In the genomic region with DNA sequence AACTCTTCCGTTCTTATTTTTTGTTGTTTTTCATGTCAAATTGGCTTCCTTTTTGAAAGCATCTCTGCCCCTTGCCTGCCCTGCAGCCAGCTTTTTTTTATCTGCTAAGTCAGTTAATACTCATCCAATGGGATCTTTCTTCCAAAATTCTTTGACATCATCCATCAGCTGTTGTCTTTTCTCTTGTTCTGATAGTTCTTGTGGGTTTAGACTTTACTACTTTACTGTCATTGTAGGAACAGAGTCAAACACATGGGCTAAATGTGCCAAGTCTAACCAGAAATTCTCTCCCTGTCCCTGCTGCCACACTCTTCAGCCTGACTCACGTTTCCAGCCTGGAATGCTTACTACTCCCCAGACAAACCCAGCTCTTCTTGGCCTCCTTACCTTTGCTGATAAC, we compare ENCODE assay signal across 23 cellular contexts. TPM values are rescaled to one million over a fixed set of nuclear protein-coding genes. Genes with fewer than 3 reads are reported as not detected.
DNase-seq lines count a peak whose midpoint lies in the region; ATAC-seq, FAIRE-seq and TF ChIP-seq lines count a peak whose summit lies in the region.
"Had no signal": no experiment of that assay in that cellular context is flagged by ENCODE, and none has a peak within 500 bp of the region (broad histone marks: within the 10 kb centered on the region; RNA-seq: fewer than 3 reads in every experiment).

No MANE protein-coding gene starts in this region.

- H3K27me3 ChIP-seq in foreskin keratinocyte (peaks cover 23% of the 10 kb centered on the region), trophoblast cell (ENCODE audit: insufficient read depth, low read length) (no peaks in the 10 kb centered on the region)
- H3K27me3 ChIP-seq: BE2C had no signal

- no peak overlapping the region for H3K23ac ChIP-seq in trophoblast cell (ENCODE audit: low read length)

- H4K12ac ChIP-seq in trophoblast cell (ENCODE audit: low read depth, low read length): no peak overlapping the region

- 100% methylated on average over 1 of the region's 2 CpGs for WGBS in trophoblast cell (ENCODE audit: extremely low coverage, insufficient coverage, insufficient read length)

- no peak overlapping the region for H2BK5ac ChIP-seq in trophoblast cell (ENCODE audit: low read depth, low read length, poor library complexity)

- H2AFZ ChIP-seq in trophoblast cell (ENCODE audit: insufficient read depth, low read length, poor library complexity): no peak overlapping the region

- H3K4me1 ChIP-seq in foreskin keratinocyte (no peaks in the 10 kb centered on the region), trophoblast cell (ENCODE audit: control insufficient read depth in 1 of 2, insufficient read depth in 2 of 2, low read length in 2 of 2) (peaks cover 3 to 4% of the 10 kb centered on the region in 2 experiments)

- ATAC-seq in foreskin keratinocyte: peak; percentile 18
- no peak for ATAC-seq in GM19035 (IDR thresholded peaks at IDR 0.05; ENCODE audit: unreplicated experiment)
- ATAC-seq: GM12878, K562, PC-3 had no signal

- H3K4me2 ChIP-seq in trophoblast cell (ENCODE audit: low read length): no peak overlapping the region
- H3K4me2 ChIP-seq: SK-N-SH had no signal

- FAIRE-seq in GM12892 (lab: Jason Lieb, UNC): peak; percentile 14
- FAIRE-seq: GM12878, K562 had no signal

- TF ChIP-seq CTCF in foreskin keratinocyte (conservative IDR thresholded peaks at IDR 0.05): no peak

- no peaks in the 10 kb centered on the region for H3K79me1 ChIP-seq in trophoblast cell (ENCODE audit: low read length)

- no peak for TF ChIP-seq POLR2A in GM12892 (IDR thresholded peaks at IDR 0.05; ENCODE audit: low read depth, low read length)

- H3K36me3 ChIP-seq in trophoblast cell (ENCODE audit: control insufficient read depth in 1 of 2, insufficient read depth in 2 of 2, low read length in 2 of 2): no peaks in the 10 kb centered on the region
- H3K36me3 ChIP-seq: BE2C had no signal

- H3K4me3 ChIP-seq in trophoblast cell (ENCODE audit: low read depth, low read length): no peak overlapping the region
- H3K4me3 ChIP-seq: GM12878, K562 had no signal

- H3K79me2 ChIP-seq in trophoblast cell (ENCODE audit: control insufficient read depth, insufficient read depth, low read length, poor library complexity): no peaks in the 10 kb centered on the region

- no peak overlapping the region for H3K27ac ChIP-seq in foreskin keratinocyte
- no peak overlapping the region for H3K27ac ChIP-seq in trophoblast cell (ENCODE audit: low read depth, low read length)

- no peak overlapping the region for H2AK5ac ChIP-seq in trophoblast cell (ENCODE audit: low read length)

- H2BK12ac ChIP-seq in trophoblast cell (ENCODE audit: low read length): no peak overlapping the region

- H3K14ac ChIP-seq in trophoblast cell (ENCODE audit: low read length): no peak overlapping the region

- H3K4ac ChIP-seq in trophoblast cell (ENCODE audit: low read depth, low read length): no peak overlapping the region

- H4K91ac ChIP-seq in trophoblast cell (ENCODE audit: low read depth, low read length): no peak overlapping the region

- DNase-seq in GM12892 (ENCODE audit: insufficient read length) (no peak), LHCN-M2 (ENCODE audit: low read depth) (peak; percentile 53), foreskin keratinocyte (peak in 1 of 2 donors; percentile 29), trophoblast cell (peak; percentile 7 to 41), NCI-H128 (lab: John Stamatoyannopoulos, UW; ENCODE audit: unreplicated experiment) (no peak)
- DNase-seq in stimulated activated CD4-positive, alpha-beta T cell treated with anti-CD3 and anti-CD28 coated beads, Interleukin-4, amount 100 ng/mL, for 1 hour: no peak
- DNase-seq in stimulated activated CD4-positive, alpha-beta T cell treated with anti-CD3 and anti-CD28 coated beads, Interleukin-2, amount 100 ng/mL, for 48 hours: no peak
- DNase-seq: ACHN; BE2C; CD4-positive, CD25-positive, alpha-beta regulatory T cell; COR-L47; DMS 273 treated with DMSO at 0.1 percent for 48 hours; GDM1; NCI-H1436; NCI-H2029; NCI-H526; PC-3; RPMI8226; SHP77 treated with DMSO at 0.1 percent for 48 hours; SK-N-SH had no signal

- no peak overlapping the region for H3K9ac ChIP-seq in trophoblast cell (ENCODE audit: low read length)
- H3K9ac ChIP-seq: SK-N-SH had no signal

- H2BK120ac ChIP-seq in trophoblast cell (ENCODE audit: insufficient read depth, low read length, poor library complexity): no peak overlapping the region

- H3K18ac ChIP-seq in trophoblast cell (ENCODE audit: low read length): no peak overlapping the region

- no peak overlapping the region for H4K8ac ChIP-seq in trophoblast cell (ENCODE audit: low read depth, low read length)

- no peaks in the 10 kb centered on the region for H3K9me3 ChIP-seq in trophoblast cell (ENCODE audit: insufficient read depth, low read depth, low read length)
- H3K9me3 ChIP-seq: BE2C, SK-N-SH had no signal

RNA-seq across cellular contexts. Expression of a gene that starts 10.7 kb away (rescaled TPM):
- 13.2 TPM for polyA plus RNA-seq in GM12892 (2012; ENCODE audit: missing spikeins)
- total RNA-seq in LHCN-M2 (2014; rRNA removed) (29.4 and 43.5 TPM in 2 replicates), foreskin keratinocyte (21.4 and 22.9 TPM in 2 replicates)
- polyA plus RNA-seq in LHCN-M2 (2012): 10.8 TPM
- polyA plus RNA-seq in foreskin keratinocyte: 6.4 and 6.8 TPM in 2 replicates
- polyA plus RNA-seq in trophoblast cell (2013): 9.8 and 10.1 TPM in 2 replicates

Comparison
In these comparisons a context has a peak if more than half of its experiments do, and no peak if none do; other contexts are left out.
1. DNase-seq: peak in LHCN-M2 (single experiment) and trophoblast cell (2 of 2); none in GM12892 (single experiment), stimulated activated CD4-positive, alpha-beta T cell treated with anti-CD3 and anti-CD28 coated beads, Interleukin-4, amount 100 ng/mL, for 1 hour (single experiment), stimulated activated CD4-positive, alpha-beta T cell treated with anti-CD3 and anti-CD28 coated beads, Interleukin-2, amount 100 ng/mL, for 48 hours (0 of 2) and NCI-H128 (single experiment).